ENCODE assay signal across 28 cellular contexts in the genomic region with DNA sequence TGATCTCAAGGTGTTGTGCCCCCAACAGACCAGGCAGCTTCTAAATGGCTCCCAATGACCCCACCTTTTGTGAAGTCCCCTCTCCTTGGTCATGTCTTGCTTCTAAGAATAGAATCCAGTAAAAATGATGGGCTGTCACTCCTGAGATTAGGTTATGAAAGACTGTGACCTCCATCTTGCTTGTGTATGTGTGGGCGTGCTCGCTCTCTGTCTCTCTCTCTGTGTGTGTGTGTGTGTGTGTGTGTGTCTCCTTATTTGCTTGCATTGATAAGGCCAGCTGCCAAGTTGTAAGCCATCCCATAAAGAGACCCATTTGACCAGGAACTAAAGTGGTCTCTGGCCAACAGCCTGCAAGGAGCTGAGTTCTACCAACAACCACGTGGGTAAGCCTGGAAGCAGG.
"Had no signal": no experiment of that assay in that cellular context is flagged by ENCODE, and none has a peak within 500 bp of the region (broad histone marks: within the 10 kb centered on the region; RNA-seq: fewer than 3 reads in every experiment).

No MANE protein-coding gene starts in this region.

- H3K27ac Mint-ChIP-seq: effector memory CD8-positive, alpha-beta T cell; endodermal cell had no signal

- H3K9me3 Mint-ChIP-seq: effector memory CD8-positive, alpha-beta T cell had no signal

- H3K36me3 ChIP-seq: colonic mucosa, esophagus muscularis mucosa, esophagus squamous epithelium, gastrocnemius medialis, gastroesophageal sphincter, heart left ventricle had no signal

- DNase-seq: colonic mucosa; cortex of kidney; dermis blood vessel endothelial cell; dorsolateral prefrontal cortex; effector CD4-positive, alpha-beta T cell; effector CD8-positive, alpha-beta T cell; effector memory CD4-positive, alpha-beta T cell; effector memory CD8-positive, alpha-beta T cell; endodermal cell; erythroblast; esophagus squamous epithelium; foreskin fibroblast; foreskin keratinocyte; foreskin melanocyte; gastrocnemius medialis; glutamatergic neuron; head of caudate nucleus; heart left ventricle had no signal

- H3K4me1 ChIP-seq: colonic mucosa, esophagus muscularis mucosa, esophagus squamous epithelium, foreskin keratinocyte, gastrocnemius medialis, gastroesophageal sphincter, heart left ventricle had no signal

- ATAC-seq: effector memory CD8-positive, alpha-beta T cell; esophagus mucosa; foreskin keratinocyte; gastrocnemius medialis; gastroesophageal sphincter; heart left ventricle had no signal

- H3K4me3 ChIP-seq: colonic mucosa, coronary artery, dorsolateral prefrontal cortex, esophagus muscularis mucosa, esophagus squamous epithelium, gastrocnemius medialis, gastroesophageal sphincter, heart left ventricle had no signal

- H3K27ac ChIP-seq: colonic mucosa, coronary artery, dorsolateral prefrontal cortex, epithelial cell of prostate, esophagus muscularis mucosa, esophagus squamous epithelium, foreskin keratinocyte, gastrocnemius medialis, gastroesophageal sphincter, heart left ventricle had no signal

- FAIRE-seq: colon, endometrium, endothelial cell of umbilical vein, frontal cortex had no signal

- H3K9me3 ChIP-seq: colonic mucosa, esophagus muscularis mucosa, esophagus squamous epithelium, gastrocnemius medialis had no signal

- H3K4me3 Mint-ChIP-seq: dendritic cell treated with granulocyte-macrophage colony-stimulating factor and Interleukin-4, amounts not matched to agents 40 ng/mL and 50 ng/mL, for 4 days; effector memory CD8-positive, alpha-beta T cell; endodermal cell had no signal

- H3K27me3 ChIP-seq: colonic mucosa, foreskin keratinocyte, gastrocnemius medialis had no signal
